ENCODE assay signal across 25 cellular contexts in the genomic region with DNA sequence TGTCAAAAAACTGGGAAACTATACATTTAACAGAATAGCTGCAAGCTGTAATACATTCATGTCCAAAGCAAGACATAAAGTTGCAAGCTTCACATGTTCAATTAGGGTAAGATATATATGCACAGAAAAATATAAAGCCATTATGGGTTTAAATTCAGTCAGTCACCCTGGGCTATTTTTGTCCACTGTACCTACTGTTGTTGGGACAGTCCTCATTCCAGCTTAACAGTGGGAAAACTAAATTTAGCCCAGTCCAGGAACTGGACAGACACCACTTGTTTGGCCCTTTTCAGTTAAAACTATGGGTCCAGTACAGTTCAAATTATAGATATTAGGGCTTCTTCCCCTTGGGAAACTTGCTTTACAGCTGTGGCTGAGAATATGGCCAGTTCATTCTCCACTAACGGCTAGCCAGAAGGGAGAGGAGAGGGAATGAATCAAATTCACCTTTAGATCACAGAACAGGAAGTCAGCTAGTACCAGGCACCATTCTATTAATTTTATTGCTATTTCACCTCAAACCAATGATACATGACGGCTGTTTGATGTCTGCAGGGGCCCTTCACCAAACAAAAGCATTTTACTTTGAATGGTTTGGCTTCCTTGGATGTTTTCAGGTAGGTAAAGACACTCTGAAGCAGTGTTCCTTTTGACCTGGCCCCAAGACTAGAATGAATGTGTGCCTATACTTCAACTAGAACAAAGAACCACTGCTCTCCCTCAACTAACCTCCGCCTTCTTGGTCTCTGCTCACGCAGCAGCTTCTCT. TPM values are rescaled to one million over a fixed set of nuclear protein-coding genes. Genes with fewer than 3 reads are reported as not detected.
"Had no signal": no experiment of that assay in that cellular context is flagged by ENCODE, and none has a peak within 500 bp of the region (broad histone marks: within the 10 kb centered on the region; RNA-seq: fewer than 3 reads in every experiment).

No MANE protein-coding gene starts in this region.

- DNase-seq: caudate nucleus; cortex of kidney; dorsolateral prefrontal cortex; effector CD8-positive, alpha-beta T cell; foreskin melanocyte; head of caudate nucleus; kidney; left cardiac atrium; mammary epithelial cell; mucosa of descending colon; occipital lobe; pancreas; stimulated activated CD8-positive, alpha-beta memory T cell treated with anti-CD3 and anti-CD28 coated beads, Interleukin-4, amount 100 ng/mL, for 48 hours; stimulated activated naive CD8-positive, alpha-beta T cell treated with anti-CD3 and anti-CD28 coated beads, Interleukin-15, Interleukin-2, amounts not matched to agents 100 U/mL and 50 U/mL, for 24 hours; thyroid gland had no signal

- H3K36me3 ChIP-seq: prostate gland, suprapubic skin had no signal

- H2AFZ ChIP-seq: neural progenitor cell had no signal

- H3K4me1 ChIP-seq: neural progenitor cell, pancreas, prostate gland, suprapubic skin, thyroid gland had no signal

- H3K9me3 ChIP-seq: mucosa of descending colon, pancreas, prostate gland, suprapubic skin, thyroid gland had no signal

- H3K4me2 ChIP-seq: neural progenitor cell had no signal

- H3K9ac ChIP-seq: neural progenitor cell had no signal

- H3K27ac ChIP-seq: dorsolateral prefrontal cortex, neural progenitor cell, pancreas, prostate gland, skin epidermis, suprapubic skin, thyroid gland had no signal

- ATAC-seq: mucosa of descending colon; natural killer cell treated with Interleukin-12 subunit alpha and Interleukin-12 subunit beta and Interleukin-15 and Interleukin-18, amount 100 ng/mL, for 72 hours; pancreas; sciatic nerve; stimulated activated effector memory CD8-positive, alpha-beta T cell treated with anti-CD3 and anti-CD28 coated beads, Interleukin-12 subunit alpha, Interleukin-12 subunit beta, amount 100 ng/mL, for 72 hours; stimulated activated naive CD8-positive, alpha-beta T cell treated with anti-CD3 and anti-CD28 coated beads, Interleukin-15, Interleukin-2, amounts not matched to agents 100 U/mL and 50 U/mL, for 24 hours had no signal

- H3K4me3 ChIP-seq: dorsolateral prefrontal cortex, mucosa of descending colon, neural progenitor cell, pancreas, prostate gland, skin epidermis, suprapubic skin, thyroid gland had no signal

- H3K27me3 ChIP-seq: dorsolateral prefrontal cortex, neural progenitor cell, pancreas, suprapubic skin, thyroid gland had no signal

RNA-seq across cellular contexts. Expression of gene ZNF280A, which starts 33.8 kb away (rescaled TPM):
- total RNA-seq: kidney; left cardiac atrium; mammary epithelial cell; mesenteric fat pad; mucosa of descending colon; natural killer cell treated with Interleukin-12 subunit alpha and Interleukin-12 subunit beta and Interleukin-15 and Interleukin-18, amount 100 ng/mL, for 72 hours; occipital lobe; pancreas; prostate gland; renal cortical epithelial cell; sciatic nerve; suprapubic skin; thyroid gland had no signal
- polyA plus RNA-seq: esophagus, mammary epithelial cell, pancreas had no signal
